Comparison of ENCODE assay signal across 14 cellular contexts in the genomic region with DNA sequence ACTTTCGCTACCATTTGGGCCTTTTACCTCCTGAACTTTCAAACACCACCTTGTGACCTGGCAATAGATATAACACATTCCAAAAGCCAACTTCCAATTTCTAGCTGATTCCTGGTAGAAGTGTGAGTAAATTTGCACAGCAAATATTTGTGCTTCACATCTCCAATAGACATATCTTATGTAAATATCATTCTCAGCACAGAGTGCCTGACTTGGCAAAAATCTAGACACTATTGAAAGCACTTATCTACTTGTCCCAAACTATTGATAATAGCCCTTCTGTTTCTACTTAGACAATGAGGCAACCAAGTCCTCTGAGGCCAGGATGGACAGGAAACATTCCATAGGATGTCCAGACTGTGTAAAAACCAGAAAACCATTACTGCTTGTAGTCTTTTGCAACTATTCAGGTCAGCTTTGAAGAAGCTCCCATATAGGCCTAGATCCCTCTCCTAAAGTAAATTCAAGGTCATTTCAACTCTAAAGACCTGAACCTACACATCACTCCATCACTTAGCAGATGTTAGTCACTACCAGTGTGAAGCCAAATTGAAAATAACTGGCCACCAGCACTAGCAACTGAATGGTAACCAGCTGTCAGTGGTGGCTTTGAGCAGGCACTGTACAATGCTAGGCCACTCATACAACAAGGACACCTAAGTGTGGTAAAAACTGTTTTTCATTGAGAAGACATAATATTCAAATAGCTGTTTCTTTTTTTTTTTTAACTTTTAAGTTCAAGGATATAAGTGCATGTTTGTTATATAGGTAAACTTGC.
"Had no signal": no experiment of that assay in that cellular context is flagged by ENCODE, and none has a peak within 500 bp of the region (broad histone marks: within the 10 kb centered on the region; RNA-seq: fewer than 3 reads in every experiment).

No MANE protein-coding gene starts in this region.

- H3K4me3 Mint-ChIP-seq: activated naive CD8-positive, alpha-beta T cell treated with anti-CD3 and anti-CD28 coated beads, Interleukin-2, amount 10 ng/mL, durations not matched to agents 7 days and 5 days; activated T-helper 1 cell treated with anti-CD3 and anti-CD28 coated beads, Interleukin-12 subunit alpha, Interleukin-12 subunit beta, Interleukin-2, Interleukin-4 antibody, amounts not matched to agents 30 ng/mL and 10 ng/mL and 1 ng/mL, durations not matched to agents 14 hours and 24 hours and 36 hours; natural killer cell; T-cell had no signal

- H3K36me3 Mint-ChIP-seq: activated naive CD8-positive, alpha-beta T cell treated with anti-CD3 and anti-CD28 coated beads, Interleukin-2, amount 10 ng/mL, durations not matched to agents 7 days and 5 days; natural killer cell; T-cell had no signal

- H3K27me3 ChIP-seq: transverse colon had no signal

- H3K9me3 Mint-ChIP-seq: activated naive CD8-positive, alpha-beta T cell treated with anti-CD3 and anti-CD28 coated beads, Interleukin-2, amount 10 ng/mL, durations not matched to agents 7 days and 5 days; activated T-helper 1 cell treated with anti-CD3 and anti-CD28 coated beads, Interleukin-12 subunit alpha, Interleukin-12 subunit beta, Interleukin-2, Interleukin-4 antibody, amounts not matched to agents 30 ng/mL and 10 ng/mL and 1 ng/mL, durations not matched to agents 14 hours and 24 hours and 36 hours had no signal

- H3K36me3 ChIP-seq: transverse colon had no signal

- ATAC-seq: natural killer cell, T-cell had no signal

- H3K27me3 Mint-ChIP-seq: activated naive CD8-positive, alpha-beta T cell treated with anti-CD3 and anti-CD28 coated beads, Interleukin-2, amount 10 ng/mL, durations not matched to agents 7 days and 5 days had no signal

- DNase-seq: activated CD4-positive, CD25-positive, alpha-beta regulatory T cell treated with anti-CD3 and anti-CD28 coated beads, Interleukin-2, amount 50 U/mL, for 72 hours; activated naive CD4-positive, alpha-beta T cell; activated naive CD8-positive, alpha-beta T cell treated with anti-CD3 and anti-CD28 coated beads, Interleukin-2, amount 10 ng/mL, durations not matched to agents 7 days and 5 days; cortex of kidney; effector CD4-positive, alpha-beta T cell; natural killer cell; stimulated activated CD4-positive, alpha-beta T cell treated with anti-CD3 and anti-CD28 coated beads, Interleukin-15, amount 100 ng/mL, for 24 hours; stimulated activated CD4-positive, alpha-beta T cell treated with anti-CD3 and anti-CD28 coated beads, Interleukin-4, amount 100 ng/mL, for 24 hours; stimulated activated CD8-positive, alpha-beta memory T cell treated with anti-CD3 and anti-CD28 coated beads, Interleukin-4, amount 100 ng/mL, for 48 hours; stimulated activated naive CD4-positive, alpha-beta T cell treated with Interleukin-2 at 50 U/mL for 16 hours; T-cell; T-helper 9 cell had no signal

- H3K4me1 Mint-ChIP-seq: activated naive CD8-positive, alpha-beta T cell treated with anti-CD3 and anti-CD28 coated beads, Interleukin-2, amount 10 ng/mL, durations not matched to agents 7 days and 5 days; natural killer cell; T-cell had no signal

- H3K27ac Mint-ChIP-seq: activated naive CD8-positive, alpha-beta T cell treated with anti-CD3 and anti-CD28 coated beads, Interleukin-2, amount 10 ng/mL, durations not matched to agents 7 days and 5 days; activated T-helper 1 cell treated with anti-CD3 and anti-CD28 coated beads, Interleukin-12 subunit alpha, Interleukin-12 subunit beta, Interleukin-2, Interleukin-4 antibody, amounts not matched to agents 30 ng/mL and 10 ng/mL and 1 ng/mL, durations not matched to agents 14 hours and 24 hours and 36 hours; natural killer cell; T-cell had no signal

- H3K4me3 ChIP-seq: transverse colon had no signal

- H3K9me3 ChIP-seq: transverse colon had no signal
